25 cellular contexts compared by ENCODE assay signal in the genomic region with DNA sequence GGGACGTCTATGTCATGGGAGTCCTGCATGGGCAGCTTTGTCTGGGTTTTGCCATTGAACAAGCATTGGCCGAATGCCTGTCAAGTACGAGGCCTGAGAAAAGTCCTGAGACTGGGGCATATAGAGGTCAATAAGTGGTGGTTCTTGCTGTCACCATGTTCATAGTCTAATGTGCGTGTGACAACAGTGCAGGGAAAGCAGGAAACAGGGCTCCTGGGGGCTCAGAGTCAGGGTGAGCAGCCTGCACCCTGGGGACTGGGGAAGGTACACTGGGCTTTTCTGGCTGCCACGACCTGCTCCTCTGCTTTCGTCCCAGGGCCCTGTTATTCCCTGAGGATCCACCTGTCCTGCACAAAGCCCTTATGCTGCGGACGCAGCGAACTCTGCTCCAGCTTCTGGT. TPM values are rescaled to one million over a fixed set of nuclear protein-coding genes. Genes with fewer than 3 reads are reported as not detected.
DNase-seq lines count a peak whose midpoint lies in the region; ATAC-seq and TF ChIP-seq lines count a peak whose summit lies in the region.
"Had no signal": no experiment of that assay in that cellular context is flagged by ENCODE, and none has a peak within 500 bp of the region (broad histone marks: within the 10 kb centered on the region; RNA-seq: fewer than 3 reads in every experiment).

No MANE protein-coding gene starts in this region.

- 65 to 74% methylated on average over 9 of the region's 9 CpGs for WGBS in GM23248 (ENCODE audit: low coverage in 1 of 2, low lambda C conversion rate in 2 of 2, missing lambda C conversion rate in 2 of 2), 2 experiments

- H3K27ac ChIP-seq in osteoblast (ENCODE audit: low read depth, low read length) (no peak overlapping the region), GM23248 (no peak overlapping the region)
- H3K27ac ChIP-seq: A549, KMS-11 had no signal

- H3K4me1 ChIP-seq in Loucy (ENCODE audit: insufficient read depth, low read length, poor library complexity, severe bottlenecking) (peaks cover 16% of the 10 kb centered on the region), osteoblast (ENCODE audit: insufficient read depth, low read length) (no peaks in the 10 kb centered on the region), GM23248 (ENCODE audit: insufficient read depth) (no peaks in the 10 kb centered on the region)
- H3K4me1 ChIP-seq: A549, HAP-1 had no signal

- H3K4me1 Mint-ChIP-seq in activated CD4-positive, alpha-beta memory T cell treated with anti-CD3 and anti-CD28 coated beads, Interleukin-2, amount 10 ng/mL, durations not matched to agents 7 days and 5 days, result peaks cover 24% of the 10 kb centered on the region
- peaks cover 16% of the 10 kb centered on the region for H3K4me1 Mint-ChIP-seq in activated CD4-positive, alpha-beta memory T cell treated with anti-CD3 and anti-CD28 coated beads for 36 hours (ENCODE audit: low read depth)
- peaks cover 7 to 21% of the 10 kb centered on the region in 2 donors for H3K4me1 Mint-ChIP-seq in effector memory CD8-positive, alpha-beta T cell (ENCODE audit: low read depth in 2 of 2)
- peaks cover 6 to 7% of the 10 kb centered on the region in 2 donors for H3K4me1 Mint-ChIP-seq in natural killer cell treated with Interleukin-12 subunit alpha and Interleukin-12 subunit beta and Interleukin-15 and Interleukin-18, amount 100 ng/mL, for 72 hours (ENCODE audit: low read depth in 2 of 2)
- H3K4me1 Mint-ChIP-seq: B cell had no signal

- intact Hi-C loops in activated CD4-positive, alpha-beta memory T cell treated with anti-CD3 and anti-CD28 coated beads for 36 hours (cut with micrococcal nuclease), result no loop called here

- H3K27me3 Mint-ChIP-seq in activated CD4-positive, alpha-beta memory T cell treated with anti-CD3 and anti-CD28 coated beads, Interleukin-2, amount 10 ng/mL, durations not matched to agents 7 days and 5 days, result peaks cover under 1% of the 10 kb centered on the region
- no peaks in the 10 kb centered on the region for H3K27me3 Mint-ChIP-seq in activated CD4-positive, alpha-beta memory T cell treated with anti-CD3 and anti-CD28 coated beads for 36 hours
- peaks cover 7 to 33% of the 10 kb centered on the region in 2 donors for H3K27me3 Mint-ChIP-seq in effector memory CD8-positive, alpha-beta T cell
- H3K27me3 Mint-ChIP-seq in natural killer cell treated with Interleukin-12 subunit alpha and Interleukin-12 subunit beta and Interleukin-15 and Interleukin-18, amount 100 ng/mL, for 72 hours, result peaks cover 0 to 3% of the 10 kb centered on the region in 2 donors
- H3K27me3 Mint-ChIP-seq: CD4-positive, CD25-positive, alpha-beta regulatory T cell had no signal

- H3K9me2 ChIP-seq in Loucy (replicated peaks; ENCODE audit: low read depth, low read length) (no peaks in the 10 kb centered on the region), GM23248 (ENCODE audit: insufficient read depth) (no peaks in the 10 kb centered on the region)

- DNase-seq in activated CD4-positive, alpha-beta memory T cell treated with anti-CD3 and anti-CD28 coated beads, Interleukin-2, amount 10 ng/mL, durations not matched to agents 7 days and 5 days, result no peak
- DNase-seq in activated CD4-positive, alpha-beta memory T cell treated with anti-CD3 and anti-CD28 coated beads for 36 hours, result no peak
- DNase-seq in effector memory CD8-positive, alpha-beta T cell, result no peak
- DNase-seq in osteoblast (ENCODE audit: insufficient read length, low spot score, missing footprints), result peak; percentile 34
- DNase-seq in GM23248, result no peak
- no peak for DNase-seq in natural killer cell treated with Interleukin-12 subunit alpha and Interleukin-12 subunit beta and Interleukin-15 and Interleukin-18, amount 100 ng/mL, for 72 hours (ENCODE audit: low spot score)
- DNase-seq: CD4-positive, CD25-positive, alpha-beta regulatory T cell; COR-L47; DMS 273 treated with DMSO at 0.1 percent for 48 hours; IMR-90; NCI-H1105; NCI-H146; NCI-H2029 treated with DMSO at 0.1 percent for 48 hours; NCI-H2171; NCI-H345; NCI-H524 treated with DMSO at 0.1 percent for 48 hours; SIG-M5 had no signal

- POLR2A ChIA-PET in activated CD4-positive, alpha-beta memory T cell treated with anti-CD3 and anti-CD28 coated beads, Interleukin-2, amount 10 ng/mL, durations not matched to agents 7 days and 5 days (lab: Charles Lee), result interaction anchor here (1.0 kb wide), 1 partner anchor 10 kb away, joined by 4 read pairs; no protein-coding TSS in a partner anchor
- POLR2A ChIA-PET in activated CD4-positive, alpha-beta memory T cell treated with anti-CD3 and anti-CD28 coated beads for 36 hours (lab: Charles Lee), result no interaction called here

- peak overlapping the region; percentile 22 for H3K4me2 ChIP-seq in Loucy (ENCODE audit: low read depth, low read length, poor library complexity, severe bottlenecking)
- H3K4me2 ChIP-seq in osteoblast (ENCODE audit: insufficient read depth, low read length), result no peak overlapping the region
- H3K4me2 ChIP-seq in GM23248 (ENCODE audit: unreplicated experiment), result no peak overlapping the region
- H3K4me2 ChIP-seq: A549, GM23338, KMS-11 had no signal

- H3F3A ChIP-seq in Loucy (ENCODE audit: low read depth), result no peaks in the 10 kb centered on the region
- H3F3A ChIP-seq in GM23248 (ENCODE audit: insufficient read depth), result no peaks in the 10 kb centered on the region

- H3K79me2 ChIP-seq in Loucy (ENCODE audit: insufficient read depth, low read length), result no peaks in the 10 kb centered on the region
- no peaks in the 10 kb centered on the region for H3K79me2 ChIP-seq in osteoblast (ENCODE audit: insufficient read depth, low read length)
- no peaks in the 10 kb centered on the region for H3K79me2 ChIP-seq in GM23248 (ENCODE audit: insufficient read depth)

- no peaks in the 10 kb centered on the region for H4K20me1 ChIP-seq in Loucy (ENCODE audit: insufficient read depth, low read length, poor library complexity, severe bottlenecking)
- H4K20me1 ChIP-seq in osteoblast (ENCODE audit: insufficient read depth, low read length), result no peaks in the 10 kb centered on the region
- H4K20me1 ChIP-seq in GM23248 (ENCODE audit: insufficient read depth), result no peaks in the 10 kb centered on the region

- H3K36me3 Mint-ChIP-seq in activated CD4-positive, alpha-beta memory T cell treated with anti-CD3 and anti-CD28 coated beads, Interleukin-2, amount 10 ng/mL, durations not matched to agents 7 days and 5 days (ENCODE audit: low read depth), result no peaks in the 10 kb centered on the region
- no peaks in the 10 kb centered on the region for H3K36me3 Mint-ChIP-seq in activated CD4-positive, alpha-beta memory T cell treated with anti-CD3 and anti-CD28 coated beads for 36 hours
- H3K36me3 Mint-ChIP-seq in effector memory CD8-positive, alpha-beta T cell (ENCODE audit: insufficient read depth), result no peaks in the 10 kb centered on the region
- no peaks in the 10 kb centered on the region for H3K36me3 Mint-ChIP-seq in natural killer cell treated with Interleukin-12 subunit alpha and Interleukin-12 subunit beta and Interleukin-15 and Interleukin-18, amount 100 ng/mL, for 72 hours
- H3K36me3 Mint-ChIP-seq: CD4-positive, CD25-positive, alpha-beta regulatory T cell had no signal

- H3K4me3 ChIP-seq in Loucy (ENCODE audit: low read length, poor library complexity, severe bottlenecking), result no peak overlapping the region
- H3K4me3 ChIP-seq in osteoblast (ENCODE audit: insufficient read depth, low read length), result no peak overlapping the region
- H3K4me3 ChIP-seq in GM23248, result no peak overlapping the region
- H3K4me3 ChIP-seq: A549, GM23338, HAP-1 had no signal

- ATAC-seq in effector memory CD8-positive, alpha-beta T cell (replicated peaks), result peak; percentile 58
- no peak for ATAC-seq in HG03196 (IDR thresholded peaks at IDR 0.05; ENCODE audit: unreplicated experiment)
- ATAC-seq in natural killer cell treated with Interleukin-12 subunit alpha and Interleukin-12 subunit beta and Interleukin-15 and Interleukin-18, amount 100 ng/mL, for 72 hours, result no peak
- ATAC-seq: A549, GM23338, Panc1 had no signal

- H3K27me3 ChIP-seq in Loucy (ENCODE audit: insufficient read depth, low read length, poor library complexity, severe bottlenecking) (no peaks in the 10 kb centered on the region), osteoblast (ENCODE audit: insufficient read depth, low read length) (peaks cover 32% of the 10 kb centered on the region), GM23248 (replicated peaks; ENCODE audit: insufficient read depth) (peaks cover 28% of the 10 kb centered on the region)

- TF ChIP-seq CTCF in Loucy (conservative IDR thresholded peaks at IDR 0.05; ENCODE audit: low read length) (no peak), osteoblast (IDR thresholded peaks at IDR 0.05; ENCODE audit: extremely low read depth, low read depth, low read length) (no peak)

- H3K9me3 ChIP-seq in Loucy (ENCODE audit: insufficient read depth, low read depth, low read length) (0 out of 2 replicates have a peak, but pooled peaks cover 3% of the 10 kb centered on the region), osteoblast (ENCODE audit: low read depth, low read length) (no peaks in the 10 kb centered on the region), GM23248 (ENCODE audit: low read depth) (no peaks in the 10 kb centered on the region)
- H3K9me3 ChIP-seq: A549, HAP-1 had no signal

- H3K9ac ChIP-seq in Loucy (ENCODE audit: low read depth, low read length, poor library complexity, severe bottlenecking), result no peak overlapping the region
- no peak overlapping the region for H3K9ac ChIP-seq in GM23248
- H3K9ac ChIP-seq: KMS-11 had no signal

- H2AFZ ChIP-seq in Loucy (ENCODE audit: low read length), result peak overlapping the region; percentile 23; the same call in 1 of the 2 replicates
- H2AFZ ChIP-seq in osteoblast (ENCODE audit: low read length), result no peak overlapping the region
- H2AFZ ChIP-seq in GM23248, result no peak overlapping the region
- H2AFZ ChIP-seq: GM23338 had no signal

- H3K36me3 ChIP-seq in Loucy (ENCODE audit: insufficient read depth, low read length) (no peaks in the 10 kb centered on the region), osteoblast (ENCODE audit: insufficient read depth, low read length) (no peaks in the 10 kb centered on the region), GM23248 (ENCODE audit: low read depth) (no peaks in the 10 kb centered on the region)
- H3K36me3 ChIP-seq: HAP-1 had no signal

- peaks cover 2% of the 10 kb centered on the region for H3K9me3 Mint-ChIP-seq in activated CD4-positive, alpha-beta memory T cell treated with anti-CD3 and anti-CD28 coated beads, Interleukin-2, amount 10 ng/mL, durations not matched to agents 7 days and 5 days
- H3K9me3 Mint-ChIP-seq in activated CD4-positive, alpha-beta memory T cell treated with anti-CD3 and anti-CD28 coated beads for 36 hours, result peaks cover 4% of the 10 kb centered on the region
- H3K9me3 Mint-ChIP-seq in effector memory CD8-positive, alpha-beta T cell, result no peaks in the 10 kb centered on the region
- H3K9me3 Mint-ChIP-seq in natural killer cell treated with Interleukin-12 subunit alpha and Interleukin-12 subunit beta and Interleukin-15 and Interleukin-18, amount 100 ng/mL, for 72 hours, result no peaks in the 10 kb centered on the region
- H3K9me3 Mint-ChIP-seq: CD4-positive, CD25-positive, alpha-beta regulatory T cell had no signal

- H3K27ac Mint-ChIP-seq in activated CD4-positive, alpha-beta memory T cell treated with anti-CD3 and anti-CD28 coated beads, Interleukin-2, amount 10 ng/mL, durations not matched to agents 7 days and 5 days, result peak overlapping the region; percentile 52
- H3K27ac Mint-ChIP-seq in activated CD4-positive, alpha-beta memory T cell treated with anti-CD3 and anti-CD28 coated beads for 36 hours, result no peak overlapping the region
- peak overlapping the region; percentile 20 to 68 for H3K27ac Mint-ChIP-seq in effector memory CD8-positive, alpha-beta T cell
- no peak overlapping the region for H3K27ac Mint-ChIP-seq in natural killer cell treated with Interleukin-12 subunit alpha and Interleukin-12 subunit beta and Interleukin-15 and Interleukin-18, amount 100 ng/mL, for 72 hours
- H3K27ac Mint-ChIP-seq: B cell; CD4-positive, CD25-positive, alpha-beta regulatory T cell; GM23338 had no signal

- no peak overlapping the region for H3K4me3 Mint-ChIP-seq in activated CD4-positive, alpha-beta memory T cell treated with anti-CD3 and anti-CD28 coated beads, Interleukin-2, amount 10 ng/mL, durations not matched to agents 7 days and 5 days
- no peak overlapping the region for H3K4me3 Mint-ChIP-seq in activated CD4-positive, alpha-beta memory T cell treated with anti-CD3 and anti-CD28 coated beads for 36 hours
- H3K4me3 Mint-ChIP-seq in effector memory CD8-positive, alpha-beta T cell, result peak overlapping the region in 1 of 2 donors; percentile 58
- no peak overlapping the region for H3K4me3 Mint-ChIP-seq in natural killer cell treated with Interleukin-12 subunit alpha and Interleukin-12 subunit beta and Interleukin-15 and Interleukin-18, amount 100 ng/mL, for 72 hours
- H3K4me3 Mint-ChIP-seq: B cell; CD4-positive, CD25-positive, alpha-beta regulatory T cell; GM23338 had no signal

- CTCF ChIA-PET in activated CD4-positive, alpha-beta memory T cell treated with anti-CD3 and anti-CD28 coated beads, Interleukin-2, amount 10 ng/mL, durations not matched to agents 7 days and 5 days (lab: Charles Lee), result no interaction called here
- CTCF ChIA-PET in activated CD4-positive, alpha-beta memory T cell treated with anti-CD3 and anti-CD28 coated beads for 36 hours (lab: Charles Lee), result interaction anchor here (0.8 to 1.9 kb wide), 4 partner anchors 10 to 66 kb away, joined by 3 to 6 read pairs (median 4); no protein-coding TSS in a partner anchor

- in situ Hi-C loops in GM23248 (cut with MboI), result no loop called here

RNA-seq across cellular contexts. Expression of gene FAM241B, which starts 21.3 kb away (rescaled TPM):
- total RNA-seq in activated CD4-positive, alpha-beta memory T cell treated with anti-CD3 and anti-CD28 coated beads, Interleukin-2, amount 10 ng/mL, durations not matched to agents 7 days and 5 days, result 1 to 10 TPM; 2.7 to 3.2 TPM
- total RNA-seq in activated CD4-positive, alpha-beta memory T cell treated with anti-CD3 and anti-CD28 coated beads for 36 hours, result 10 to 100 TPM; 10.9 to 11.8 TPM
- 0.36 TPM in 1 of 2 replicates, not detected in the other for total RNA-seq in osteoblast
- total RNA-seq in GM23248 (2014; rRNA removed; shearing (Covaris generic)), result not detected in 2 replicates
- 0.18 and 0.42 TPM in 2 replicates for polyA plus RNA-seq in GM23248 (2016; fragmentation: Nextera tagmentation; extraction: Ambion mirVana)
- total RNA-seq in natural killer cell treated with Interleukin-12 subunit alpha and Interleukin-12 subunit beta and Interleukin-15 and Interleukin-18, amount 100 ng/mL, for 72 hours, result 1 to 10 TPM; 1.1 to 3.0 TPM

Comparison
In these comparisons a context has a peak if more than half of its experiments do, and no peak if none do; other contexts are left out.
1. H3K27ac Mint-ChIP-seq: peak in activated CD4-positive, alpha-beta memory T cell treated with anti-CD3 and anti-CD28 coated beads, Interleukin-2, amount 10 ng/mL, durations not matched to agents 7 days and 5 days (single experiment) and effector memory CD8-positive, alpha-beta T cell (2 of 2); none in activated CD4-positive, alpha-beta memory T cell treated with anti-CD3 and anti-CD28 coated beads for 36 hours (single experiment) and natural killer cell treated with Interleukin-12 subunit alpha and Interleukin-12 subunit beta and Interleukin-15 and Interleukin-18, amount 100 ng/mL, for 72 hours (0 of 2).